ENCODE assay signal across 9 cellular contexts in the genomic region with DNA sequence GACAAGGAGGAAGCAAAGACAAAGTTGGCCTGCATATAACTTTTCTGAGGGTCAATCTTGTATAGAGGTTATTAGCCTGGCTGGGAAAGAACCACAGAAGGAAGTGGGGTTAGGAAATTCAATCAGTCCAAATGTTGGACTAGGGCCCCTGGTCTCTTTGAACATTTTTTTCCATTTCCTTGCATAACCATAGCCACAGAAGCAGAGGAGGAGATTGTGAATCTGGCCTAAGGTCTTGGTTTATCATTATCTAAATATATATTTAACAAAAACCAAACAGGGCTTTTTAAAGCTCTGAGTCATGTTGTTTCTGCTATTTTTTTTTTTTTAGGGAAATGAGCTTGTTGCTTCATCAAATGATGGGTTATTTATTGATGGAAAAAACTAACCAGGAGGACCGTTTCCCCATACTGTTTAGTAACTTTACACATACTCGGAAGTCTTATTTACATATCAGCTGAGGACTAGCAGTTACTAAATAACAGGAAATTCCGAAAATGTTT.
DNase-seq lines count a peak whose midpoint lies in the region; ATAC-seq, FAIRE-seq and TF ChIP-seq lines count a peak whose summit lies in the region.
"Had no signal": no experiment of that assay in that cellular context is flagged by ENCODE, and none has a peak within 500 bp of the region (broad histone marks: within the 10 kb centered on the region; RNA-seq: fewer than 3 reads in every experiment).

No MANE protein-coding gene starts in this region.

- peak overlapping the region; percentile 73 for H3K4me2 ChIP-seq in HepG2 (ENCODE audit: low read depth, low read length)

- peaks cover 2% of the 10 kb centered on the region for H3K79me2 ChIP-seq in HepG2 (ENCODE audit: insufficient read depth, low read length)

- TF ChIP-seq POLR2A in HepG2 (IDR thresholded peaks at IDR 0.05; ENCODE audit: insufficient read depth in 1 of 2, low read depth in 2 of 2, low read length in 2 of 2), result no peak

- TF ChIP-seq RAD21 in HepG2 (CRISPR knock-in tag; IDR thresholded peaks at IDR 0.05), result no peak

- 1% methylated on average over 3 of the region's 3 CpGs for WGBS in HepG2 (ENCODE audit: low lambda C conversion rate)

- H3K27me3 ChIP-seq in HepG2 (ENCODE audit: control insufficient read depth in 1 of 2, insufficient read depth in 2 of 2, low read length in 2 of 2), result no peaks in the 10 kb centered on the region

- H3K27ac ChIP-seq in HepG2 (ENCODE audit: extremely low read length, insufficient read depth, low read length), result peak overlapping the region; percentile 96

- in situ Hi-C loops in HepG2 (cut with HindIII; ENCODE audit: extremely low pct_ligation_motif_present, low pct_unique_long_range_greater_than_20kb), result no loop called here

- H3K4me3 ChIP-seq in HepG2 (replicated peaks in 1 of 3; ENCODE audit: insufficient read depth in 1 of 3, low read depth in 2 of 3, low read length in 3 of 3), result peak overlapping the region in 1 of 3 experiments; percentile 37; a peak in 1 of 6 replicates

- no peaks in the 10 kb centered on the region for H3K36me3 ChIP-seq in HepG2 (replicated peaks in 1 of 2; ENCODE audit: control insufficient read depth in 1 of 2, insufficient read depth in 2 of 2, low read length in 2 of 2)

- intact Hi-C loops in HepG2 (cut with micrococcal nuclease; ENCODE audit: unreplicated experiment), result loop anchor here (5.0 kb wide), 1 partner anchor 88 kb away; no protein-coding TSS in a partner anchor

- no peaks in the 10 kb centered on the region for H4K20me1 ChIP-seq in HepG2 (ENCODE audit: insufficient read depth, low read length)

- POLR2A ChIA-PET in HepG2 (lab: Yijun Ruan, JAX), result interaction anchor here (0.7 to 2.0 kb wide), 21 partner anchors 8 to 119 kb away, joined by 3 to 17 read pairs (median 5); partner anchors contain the start of gene ACSL4

- no peak for TF ChIP-seq CTCF in HepG2 (CRISPR knock-in tag; IDR thresholded peaks at IDR 0.05)

- H3K9me3 ChIP-seq in HepG2 (ENCODE audit: low read length), result no peaks in the 10 kb centered on the region

- H3K9ac ChIP-seq in HepG2 (ENCODE audit: insufficient read depth, low read depth, low read length), result peak overlapping the region; percentile 69

- peaks cover 69% of the 10 kb centered on the region for H3K4me1 ChIP-seq in HepG2 (ENCODE audit: insufficient read depth, low read length)

- peak; percentile 56 for FAIRE-seq in HepG2 (lab: Jason Lieb, UNC)

- peak; percentile 54 to 94; a peak in 2 of 4 replicates for TF ChIP-seq EP300 in HepG2 (IDR thresholded peaks at IDR 0.05; ENCODE audit: low read depth in 2 of 2, low read length in 2 of 2)
- TF ChIP-seq EP300 in HepG2 (CRISPR knock-in tag; IDR thresholded peaks at IDR 0.05; ENCODE audit: borderline replicate concordance), result peak; percentile 67; the same call in 1 of the 2 replicates

- CTCF ChIA-PET in HepG2 (lab: Yijun Ruan, JAX; ENCODE audit: low intra/inter-chr PET ratio, low total read pairs), result no interaction called here

- H2AFZ ChIP-seq in HepG2 (ENCODE audit: low read length), result no peak overlapping the region

- no TSS peak for BruUV-seq in HepG2 (replicated peaks; lab: Mats Ljungman, UMichigan)

- peak; percentile 41 for DNase-seq in NCI-H226
- DNase-seq in HepG2 (ENCODE audit: low spot score), result peak; percentile 93
- DNase-seq in NCI-H1436 treated with DMSO at 0.1 percent for 48 hours (lab: John Stamatoyannopoulos, UW), result no peak
- DNase-seq in NCI-H146 treated with DMSO at 0.1 percent for 48 hours (lab: John Stamatoyannopoulos, UW; ENCODE audit: unreplicated experiment), result no peak
- no peak for DNase-seq in anterior cingulate cortex (lab: John Stamatoyannopoulos, UW)
- DNase-seq in putamen (ENCODE audit: low spot score), result no peak
- DNase-seq: naive B cell had no signal

- peak; percentile 85 for ATAC-seq in GM18508 (IDR thresholded peaks at IDR 0.05; ENCODE audit: insufficient read depth, unreplicated experiment)
- peak; percentile 65 for ATAC-seq in HG02571 (IDR thresholded peaks at IDR 0.05; ENCODE audit: unreplicated experiment)
- ATAC-seq in HepG2, result peak; percentile 87

TF ChIP-seq in HepG2, 621 proteins besides CTCF, POLR2A, EP300 and RAD21 (continues in another document):
- TF ChIP-seq ATAD3A (CRISPR knock-in tag; IDR thresholded peaks at IDR 0.05), result no peak
- no peak for TF ChIP-seq SALL2 (CRISPR knock-in tag; IDR thresholded peaks at IDR 0.05)
- no peak for TF ChIP-seq TRIM24 (CRISPR knock-in tag; IDR thresholded peaks at IDR 0.05)
- TF ChIP-seq TCF7L2 (IDR thresholded peaks at IDR 0.05; ENCODE audit: low read depth, low read length), result peak; percentile 56; the same call in 1 of the 2 replicates
- no peak for TF ChIP-seq HDAC1 (CRISPR knock-in tag; IDR thresholded peaks at IDR 0.05)
- no peak for TF ChIP-seq ZBTB26 (CRISPR knock-in tag; IDR thresholded peaks at IDR 0.05; ENCODE audit: borderline replicate concordance)
- TF ChIP-seq, protein P1, sequence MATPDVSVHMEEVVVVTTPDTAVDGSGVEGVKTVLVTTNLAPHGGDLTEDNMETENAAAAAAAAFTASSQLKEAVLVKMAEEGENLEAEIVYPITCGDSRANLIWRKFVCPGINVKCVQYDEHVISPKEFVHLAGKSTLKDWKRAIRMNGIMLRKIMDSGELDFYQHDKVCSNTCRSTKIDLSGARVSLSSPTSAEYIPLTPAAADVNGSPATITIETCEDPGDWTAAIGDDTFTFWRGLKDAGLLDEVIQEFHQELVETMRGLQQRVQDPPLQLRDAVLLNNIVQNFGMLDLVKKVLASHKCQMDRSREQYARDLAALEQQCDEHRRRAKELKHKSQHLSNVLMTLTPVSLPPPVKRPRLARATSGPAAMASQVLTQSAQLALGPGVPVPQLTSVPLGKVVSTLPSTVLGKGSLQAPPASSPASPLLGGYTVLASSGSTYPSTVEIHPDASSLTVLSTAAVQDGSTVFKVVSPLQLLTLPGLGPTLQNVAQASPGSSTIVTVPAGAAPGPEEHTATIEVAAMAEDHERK (CRISPR knock-in tag; IDR thresholded peaks at IDR 0.05; ENCODE audit: low read depth), result no peak
- TF ChIP-seq ZNF10 (CRISPR knock-in tag; IDR thresholded peaks at IDR 0.05; ENCODE audit: borderline replicate concordance, low read depth), result no peak
- TF ChIP-seq SRSF9 (IDR thresholded peaks at IDR 0.05; ENCODE audit: borderline replicate concordance, insufficient read depth, low read depth, low read length, poor library complexity, severe bottlenecking), result no peak
- TF ChIP-seq ZBTB4 (CRISPR knock-in tag; IDR thresholded peaks at IDR 0.05; ENCODE audit: borderline replicate concordance), result no peak
- no peak for TF ChIP-seq POLR2AphosphoS5 (IDR thresholded peaks at IDR 0.05; ENCODE audit: low read depth, low read length)
- no peak for TF ChIP-seq AKAP8 (CRISPR knock-in tag; IDR thresholded peaks at IDR 0.05)
- TF ChIP-seq, protein P2, sequence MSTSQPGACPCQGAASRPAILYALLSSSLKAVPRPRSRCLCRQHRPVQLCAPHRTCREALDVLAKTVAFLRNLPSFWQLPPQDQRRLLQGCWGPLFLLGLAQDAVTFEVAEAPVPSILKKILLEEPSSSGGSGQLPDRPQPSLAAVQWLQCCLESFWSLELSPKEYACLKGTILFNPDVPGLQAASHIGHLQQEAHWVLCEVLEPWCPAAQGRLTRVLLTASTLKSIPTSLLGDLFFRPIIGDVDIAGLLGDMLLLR (CRISPR knock-in tag; IDR thresholded peaks at IDR 0.05), result no peak
- no peak for TF ChIP-seq RBM39 (IDR thresholded peaks at IDR 0.05; ENCODE audit: low read depth, low read length, poor library complexity, severe bottlenecking)

Comparison
In these comparisons a context has a peak if more than half of its experiments do, and no peak if none do; other contexts are left out.
1. DNase-seq: peak in NCI-H226 (single experiment) and HepG2 (single experiment); none in NCI-H1436 treated with DMSO at 0.1 percent for 48 hours (single experiment), NCI-H146 treated with DMSO at 0.1 percent for 48 hours (single experiment), anterior cingulate cortex (0 of 58) and putamen (single experiment).
2. Peak in every context shown above with its lines, with median percentiles within 50 percentile points of each other: ATAC-seq.